Comparison of ENCODE assay signal across 25 cellular contexts in the genomic region with DNA sequence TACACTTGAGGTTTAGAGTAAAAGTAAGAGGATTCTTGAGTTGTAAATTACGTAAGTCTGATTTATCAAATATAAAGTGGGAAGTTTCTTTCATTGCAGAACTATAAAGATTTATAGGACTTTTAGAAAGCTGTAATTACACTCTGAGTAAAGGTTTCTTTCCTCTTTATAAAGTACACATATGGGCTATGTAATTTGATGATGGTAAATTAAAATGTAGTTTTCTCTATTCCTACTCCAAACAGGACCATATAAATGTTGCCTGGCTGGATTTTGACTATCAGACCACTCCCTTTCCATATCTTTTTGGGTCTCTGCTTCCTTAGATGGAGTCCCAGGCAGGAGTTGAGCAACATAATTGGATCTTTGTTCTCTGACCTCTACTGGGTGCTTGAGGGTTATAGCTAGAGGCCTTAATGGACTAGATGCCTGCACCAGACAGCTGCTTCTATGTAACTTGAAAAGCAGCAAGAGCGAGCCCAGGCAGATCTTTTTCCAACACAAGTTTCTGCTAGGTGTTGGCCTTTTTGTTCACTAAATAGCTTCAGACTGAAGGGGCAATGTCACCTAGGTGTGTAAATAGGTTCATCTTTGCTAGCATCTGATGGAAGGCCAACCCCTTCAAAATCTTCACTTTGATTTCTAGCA. TPM values are rescaled to one million over a fixed set of nuclear protein-coding genes. Genes with fewer than 3 reads are reported as not detected.
DNase-seq lines count a peak whose midpoint lies in the region; ATAC-seq, FAIRE-seq and TF ChIP-seq lines count a peak whose summit lies in the region.
"Had no signal": no experiment of that assay in that cellular context is flagged by ENCODE, and none has a peak within 500 bp of the region (broad histone marks: within the 10 kb centered on the region; RNA-seq: fewer than 3 reads in every experiment).

No MANE protein-coding gene starts in this region.

- H4K8ac ChIP-seq in IMR-90 (ENCODE audit: low read depth in 2 of 2, low read length in 2 of 2): no peak overlapping the region

- intact Hi-C loops in activated CD4-positive, alpha-beta T cell treated with anti-CD3 and anti-CD28 coated beads for 36 hours (cut with DNase I, micrococcal nuclease): loop anchor here in 1 of 2 experiments (5.0 to 10.0 kb wide), 2 partner anchors 514 to 1991 kb away; a partner anchor contains a TSS
- intact Hi-C loops in IMR-90 (cut with micrococcal nuclease): no loop called here
- intact Hi-C loops in activated CD8-positive, alpha-beta T cell treated with anti-CD3 and anti-CD28 coated beads for 36 hours (cut with micrococcal nuclease): no loop called here
- intact Hi-C loops in head of caudate nucleus (cut with DNase I): no loop called here

- no peak for DNase-seq in activated CD4-positive, alpha-beta T cell treated with anti-CD3 and anti-CD28 coated beads for 36 hours
- no peak for DNase-seq in activated CD4-positive, alpha-beta T cell treated with anti-CD3 and anti-CD28 coated beads for 4 hours
- DNase-seq in IMR-90: no peak
- no peak for DNase-seq in activated CD8-positive, alpha-beta T cell treated with anti-CD3 and anti-CD28 coated beads for 36 hours
- DNase-seq in keratinocyte (ENCODE audit: low read depth, low spot score): no peak
- DNase-seq in head of caudate nucleus: no peak
- no peak for DNase-seq in effector CD4-positive, alpha-beta T cell
- no peak for DNase-seq in stimulated activated CD4-positive, alpha-beta T cell treated with anti-CD3 and anti-CD28 coated beads, Interleukin-4, amount 100 ng/mL, for 24 hours
- DNase-seq: ACHN; activated CD4-positive, alpha-beta T cell treated with anti-CD3 and anti-CD28 coated beads, Interleukin-2, amount 50 U/mL, for 48 hours; anterior cingulate cortex; central memory CD4-positive, alpha-beta T cell; DMS153; gastrocnemius medialis; left cardiac atrium; NCI-H1436; NCI-H226; NK-92 treated with Interleukin-12 subunit alpha and Interleukin-12 subunit beta, amount 100 ng/mL, for 24 hours had no signal

- peak overlapping the region; percentile 44; the same call in 1 of the 2 replicates for H3K4ac ChIP-seq in IMR-90 (ENCODE audit: low read depth, low read length)

- no peaks in the 10 kb centered on the region for H3K79me1 ChIP-seq in IMR-90 (ENCODE audit: low read depth in 1 of 2, low read length in 2 of 2)

- POLR2A ChIA-PET in activated CD4-positive, alpha-beta T cell treated with anti-CD3 and anti-CD28 coated beads for 36 hours (lab: Charles Lee): interaction anchor here (0.6 to 2.8 kb wide), 2 partner anchors 215 to 296 kb away, joined by 8 to 12 read pairs; no protein-coding TSS in a partner anchor
- POLR2A ChIA-PET in IMR-90 (lab: Charles Lee; ENCODE audit: unreplicated experiment): no interaction called here
- POLR2A ChIA-PET in activated CD8-positive, alpha-beta T cell treated with anti-CD3 and anti-CD28 coated beads for 36 hours (lab: Charles Lee): interaction anchor here (0.9 to 3.2 kb wide), 6 partner anchors 13 to 296 kb away, joined by 3 to 25 read pairs (median 5); a partner anchor contains a TSS

- H2AK9ac ChIP-seq in IMR-90 (replicated peaks; ENCODE audit: low read depth, low read length, poor library complexity): no peak overlapping the region

- ATAC-seq in activated CD4-positive, alpha-beta T cell treated with anti-CD3 and anti-CD28 coated beads for 36 hours: no peak
- no peak for ATAC-seq in IMR-90 (ENCODE audit: low read depth)
- ATAC-seq in activated CD8-positive, alpha-beta T cell treated with anti-CD3 and anti-CD28 coated beads for 36 hours: no peak
- ATAC-seq: gastrocnemius medialis, left cardiac atrium had no signal

- H3K4me1 Mint-ChIP-seq in activated CD4-positive, alpha-beta T cell treated with anti-CD3 and anti-CD28 coated beads for 36 hours: peaks cover 94% of the 10 kb centered on the region
- H3K4me1 Mint-ChIP-seq in activated CD8-positive, alpha-beta T cell treated with anti-CD3 and anti-CD28 coated beads for 36 hours (ENCODE audit: low read depth): peaks cover 89% of the 10 kb centered on the region

- H3K36me3 ChIP-seq in IMR-90 (ENCODE audit: control insufficient read depth, insufficient read depth, low read length) (no peaks in the 10 kb centered on the region), keratinocyte (ENCODE audit: control insufficient read depth in 2 of 2, extremely low read depth in 1 of 2, insufficient read depth in 2 of 2, low read length in 2 of 2) (no peaks in the 10 kb centered on the region)
- H3K36me3 ChIP-seq: gastrocnemius medialis, thoracic aorta had no signal

- dilution Hi-C loops in IMR-90 (cut with HindIII; ENCODE audit: low sequenced_read_pairs, unreplicated experiment) (no loop called here), keratinocyte (cut with MboI; ENCODE audit: extremely low pct_ligation_motif_present, low sequenced_read_pairs) (loop anchor here (25.0 kb wide), 1 partner anchor 319 kb away; no protein-coding TSS in a partner anchor)

- in situ Hi-C loops in IMR-90 (cut with MboI; ENCODE audit: low sequenced_read_pairs): no loop called here

- H4K20me1 ChIP-seq in IMR-90 (ENCODE audit: insufficient read depth, low read length): no peaks in the 10 kb centered on the region
- H4K20me1 ChIP-seq in keratinocyte (ENCODE audit: control insufficient read depth, extremely low read depth, insufficient read depth, low read length): no peaks in the 10 kb centered on the region

- CTCF ChIA-PET in activated CD4-positive, alpha-beta T cell treated with anti-CD3 and anti-CD28 coated beads for 36 hours (lab: Charles Lee): interaction anchor here (0.7 to 3.0 kb wide), 5 partner anchors 12 to 296 kb away, joined by 3 to 21 read pairs (median 3); a partner anchor contains a TSS
- CTCF ChIA-PET in IMR-90 (lab: Yijun Ruan, JAX): interaction anchor here (1.5 kb wide), 2 partner anchors 10 to 12 kb away, joined by 3 read pairs; no protein-coding TSS in a partner anchor
- CTCF ChIA-PET in activated CD8-positive, alpha-beta T cell treated with anti-CD3 and anti-CD28 coated beads for 36 hours (lab: Charles Lee): interaction anchor here (1.1 to 5.8 kb wide), 6 partner anchors 11 to 227 kb away, joined by 5 to 43 read pairs (median 7); a partner anchor contains a TSS

- no peak overlapping the region for H3K4me3 ChIP-seq in IMR-90 (ENCODE audit: insufficient read depth, low read depth, low read length)
- H3K4me3 ChIP-seq in keratinocyte (ENCODE audit: control insufficient read depth in 2 of 3, extremely low read depth in 1 of 3, insufficient read depth in 2 of 3, low read depth in 1 of 3, low read length in 3 of 3): no peak overlapping the region
- H3K4me3 ChIP-seq: gastrocnemius medialis, thoracic aorta had no signal

- no peak overlapping the region for H2AFZ ChIP-seq in IMR-90 (replicated peaks; ENCODE audit: low read length, poor library complexity)
- H2AFZ ChIP-seq in keratinocyte (ENCODE audit: control insufficient read depth, low read length): no peak overlapping the region

- TF ChIP-seq CTCF in IMR-90 (conservative IDR thresholded peaks at IDR 0.05; ENCODE audit: low read depth, low read length) (no peak), keratinocyte (optimal IDR thresholded peaks at IDR 0.05 in 1 of 3, IDR thresholded peaks at IDR 0.05 in 1 of 3, conservative IDR thresholded peaks at IDR 0.05 in 1 of 3; ENCODE audit: extremely low read depth in 1 of 3, insufficient read depth in 2 of 3, low read length in 3 of 3) (no peak)
- no peak for TF ChIP-seq CTCF in activated CD8-positive, alpha-beta T cell treated with anti-CD3 and anti-CD28 coated beads for 36 hours (IDR thresholded peaks at IDR 0.05)

- peaks cover 6% of the 10 kb centered on the region for H3K36me3 Mint-ChIP-seq in activated CD4-positive, alpha-beta T cell treated with anti-CD3 and anti-CD28 coated beads for 36 hours (ENCODE audit: low read depth)
- peaks cover 8% of the 10 kb centered on the region for H3K36me3 Mint-ChIP-seq in activated CD8-positive, alpha-beta T cell treated with anti-CD3 and anti-CD28 coated beads for 36 hours (ENCODE audit: low read depth)

- H3K9me3 Mint-ChIP-seq in activated CD4-positive, alpha-beta T cell treated with anti-CD3 and anti-CD28 coated beads for 36 hours (ENCODE audit: low read depth): no peaks in the 10 kb centered on the region
- peaks cover 2% of the 10 kb centered on the region for H3K9me3 Mint-ChIP-seq in activated CD8-positive, alpha-beta T cell treated with anti-CD3 and anti-CD28 coated beads for 36 hours

- no peaks in the 10 kb centered on the region for H3K27me3 ChIP-seq in IMR-90 (ENCODE audit: control insufficient read depth, insufficient read depth, low read length)
- H3K27me3 ChIP-seq in keratinocyte (ENCODE audit: control insufficient read depth, extremely low read depth, insufficient read depth, low read length): no peaks in the 10 kb centered on the region
- H3K27me3 ChIP-seq: gastrocnemius medialis had no signal

- H3K4me2 ChIP-seq in IMR-90 (ENCODE audit: low read depth, low read length) (no peak overlapping the region), keratinocyte (ENCODE audit: control insufficient read depth, extremely low read depth, insufficient read depth, low read depth, low read length) (peak overlapping the region; percentile 39)

- no peak overlapping the region for H2BK5ac ChIP-seq in IMR-90 (ENCODE audit: low read depth, low read length, poor library complexity, severe bottlenecking)

- no peak overlapping the region for H3K18ac ChIP-seq in IMR-90 (ENCODE audit: low read depth, low read length)

- no peaks in the 10 kb centered on the region for H3K9me3 ChIP-seq in IMR-90 (ENCODE audit: control insufficient read depth, insufficient read depth, low read length)
- no peaks in the 10 kb centered on the region for H3K9me3 ChIP-seq in keratinocyte (ENCODE audit: control insufficient read depth, low read depth, low read length)
- H3K9me3 ChIP-seq: gastrocnemius medialis, thoracic aorta had no signal

- no peak overlapping the region for H3K27ac ChIP-seq in IMR-90 (ENCODE audit: insufficient read depth, low read length)
- no peak overlapping the region for H3K27ac ChIP-seq in keratinocyte (ENCODE audit: control insufficient read depth, insufficient read depth, low read length)
- H3K27ac ChIP-seq: C4-2B, gastrocnemius medialis, thoracic aorta had no signal

- H3K4me1 ChIP-seq in IMR-90 (ENCODE audit: control insufficient read depth, insufficient read depth, low read length): peaks cover 13% of the 10 kb centered on the region
- H3K4me1 ChIP-seq in keratinocyte (ENCODE audit: control insufficient read depth, extremely low read depth, insufficient read depth, low read length): peaks cover 48% of the 10 kb centered on the region
- H3K4me1 ChIP-seq: gastrocnemius medialis had no signal

- no peak overlapping the region for H3K56ac ChIP-seq in IMR-90 (ENCODE audit: extremely low read depth, insufficient read depth, low read length)

- H2AK5ac ChIP-seq in IMR-90 (ENCODE audit: low read depth, low read length): 0 out of 2 replicates have a peak overlapping the region, but pooled peaks have one; percentile 53

- H2BK20ac ChIP-seq in IMR-90 (ENCODE audit: low read depth, low read length): peak overlapping the region; percentile 44; the same call in 1 of the 2 replicates

- no peaks in the 10 kb centered on the region for H3K79me2 ChIP-seq in keratinocyte (ENCODE audit: control insufficient read depth, insufficient read depth, low read length)

- no peak overlapping the region for H3K14ac ChIP-seq in IMR-90 (replicated peaks; ENCODE audit: low read depth, low read length)

- no TSS peak for BruUV-seq in IMR-90 (replicated peaks; lab: Mats Ljungman, UMichigan)

- H3K4me3 Mint-ChIP-seq in activated CD4-positive, alpha-beta T cell treated with anti-CD3 and anti-CD28 coated beads for 36 hours: no peak overlapping the region
- H3K4me3 Mint-ChIP-seq in activated CD8-positive, alpha-beta T cell treated with anti-CD3 and anti-CD28 coated beads for 36 hours: no peak overlapping the region

- TF ChIP-seq POLR2A in IMR-90 (IDR thresholded peaks at IDR 0.05; ENCODE audit: low read depth, low read length): no peak

- H3K27me3 Mint-ChIP-seq in activated CD4-positive, alpha-beta T cell treated with anti-CD3 and anti-CD28 coated beads for 36 hours: no peaks in the 10 kb centered on the region
- no peaks in the 10 kb centered on the region for H3K27me3 Mint-ChIP-seq in activated CD8-positive, alpha-beta T cell treated with anti-CD3 and anti-CD28 coated beads for 36 hours

- H4K5ac ChIP-seq in IMR-90 (ENCODE audit: low read depth, low read length): no peak overlapping the region

- no peak overlapping the region for H4K91ac ChIP-seq in IMR-90 (ENCODE audit: insufficient read depth, low read depth, low read length)

- WGBS in IMR-90 (ENCODE audit: extremely low coverage in 2 of 2, insufficient read length in 1 of 2), 2 experiments: no CpG with 5 or more reads among the region's 2 CpGs

- H3K9me1 ChIP-seq in IMR-90 (ENCODE audit: insufficient read depth, low read length): peaks cover 18% of the 10 kb centered on the region
- no peaks in the 10 kb centered on the region for H3K9me1 ChIP-seq in keratinocyte (ENCODE audit: control insufficient read depth, extremely low read depth, insufficient read depth, low read length)

- TF ChIP-seq RAD21 in IMR-90 (IDR thresholded peaks at IDR 0.05; ENCODE audit: low read length): no peak

- no peak overlapping the region for H3K9ac ChIP-seq in IMR-90 (ENCODE audit: low read depth, low read length)
- H3K9ac ChIP-seq in keratinocyte (ENCODE audit: control insufficient read depth, extremely low read depth, insufficient read depth, low read length): no peak overlapping the region

- H3K23ac ChIP-seq in IMR-90 (ENCODE audit: low read depth, low read length): no peak overlapping the region

- FAIRE-seq in keratinocyte (lab: Jason Lieb, UNC): no peak
- FAIRE-seq: GM12891, H1 had no signal

- H2BK15ac ChIP-seq in IMR-90 (ENCODE audit: low read depth, low read length): peak overlapping the region; percentile 91; the same call in 2 of the 3 replicates

- peak overlapping the region; percentile 98 for H3K27ac Mint-ChIP-seq in activated CD4-positive, alpha-beta T cell treated with anti-CD3 and anti-CD28 coated beads for 36 hours
- H3K27ac Mint-ChIP-seq in activated CD8-positive, alpha-beta T cell treated with anti-CD3 and anti-CD28 coated beads for 36 hours: peak overlapping the region; percentile 97

- 0 out of 2 replicates have a peak overlapping the region, but pooled peaks have one; percentile 35 for H2BK120ac ChIP-seq in IMR-90 (ENCODE audit: low read depth, low read length)

RNA-seq across cellular contexts. Expression of a gene that starts 11.4 kb away (rescaled TPM):
- total RNA-seq in activated CD4-positive, alpha-beta T cell treated with anti-CD3 and anti-CD28 coated beads for 36 hours: under 1 TPM; 0.69 to 0.75 TPM
- not detected in 2 replicates for total RNA-seq in IMR-90 (2012; rRNA removed)
- polyA plus RNA-seq in IMR-90 (2012; rRNA removed) (not detected in 2 replicates), keratinocyte (not detected in 3 replicates)
- not detected in 2 replicates for polyA plus RNA-seq in IMR-90 (2012; cell fraction: cytosol; rRNA removed)
- polyA plus RNA-seq in IMR-90 (2012; cell fraction: nucleus; rRNA removed; ENCODE audit: low replicate concordance): not detected in 2 replicates
- under 1 TPM in 1 of 2 experiments, not detected in 1; 0.65 TPM for total RNA-seq in activated CD8-positive, alpha-beta T cell treated with anti-CD3 and anti-CD28 coated beads for 36 hours
- polyA plus RNA-seq in keratinocyte (2011; ENCODE audit: low read depth): not detected
- not detected in 2 replicates for polyA plus RNA-seq in keratinocyte (2011; cell fraction: cytosol; rRNA removed)
- not detected in 2 replicates for polyA plus RNA-seq in keratinocyte (2011; cell fraction: nucleus; rRNA removed)
- polyA plus RNA-seq in keratinocyte (2012; ENCODE audit: low replicate concordance): not detected in 2 replicates
- not detected in 3 replicates for polyA minus RNA-seq in keratinocyte
- not detected for polyA minus RNA-seq in keratinocyte (2011; cell fraction: cytosol; rRNA and poly(A)+ RNA removed)
- polyA minus RNA-seq in keratinocyte (2011; cell fraction: nucleus; rRNA and poly(A)+ RNA removed): not detected in 2 replicates
- total RNA-seq: gastrocnemius medialis, H1, left cardiac atrium, mononuclear cell, RPMI7951, thoracic aorta had no signal
- polyA plus RNA-seq: esophagus, H1 had no signal

RNA-seq across cellular contexts. Expression of a gene that starts 35.8 kb away (rescaled TPM):
- total RNA-seq in activated CD4-positive, alpha-beta T cell treated with anti-CD3 and anti-CD28 coated beads for 36 hours: not detected
- total RNA-seq in IMR-90 (2012; rRNA removed): not detected in 2 replicates
- not detected in 2 replicates for polyA plus RNA-seq in IMR-90 (2012; rRNA removed)
- polyA plus RNA-seq in IMR-90 (2012; cell fraction: cytosol; rRNA removed): not detected in 2 replicates
- polyA plus RNA-seq in IMR-90 (2012; cell fraction: nucleus; rRNA removed; ENCODE audit: low replicate concordance): not detected in 2 replicates
- not detected for total RNA-seq in activated CD8-positive, alpha-beta T cell treated with anti-CD3 and anti-CD28 coated beads for 36 hours
- polyA plus RNA-seq in keratinocyte: not detected in 3 replicates
- polyA plus RNA-seq in keratinocyte (2011; ENCODE audit: low read depth): not detected
- not detected in 2 replicates for polyA plus RNA-seq in keratinocyte (2011; cell fraction: cytosol; rRNA removed)
- polyA plus RNA-seq in keratinocyte (2011; cell fraction: nucleus; rRNA removed): not detected in 2 replicates
- not detected in 2 replicates for polyA plus RNA-seq in keratinocyte (2012; ENCODE audit: low replicate concordance)
- polyA minus RNA-seq in keratinocyte: not detected in 3 replicates
- polyA minus RNA-seq in keratinocyte (2011; cell fraction: cytosol; rRNA and poly(A)+ RNA removed): not detected
- not detected in 2 replicates for polyA minus RNA-seq in keratinocyte (2011; cell fraction: nucleus; rRNA and poly(A)+ RNA removed)
- total RNA-seq: gastrocnemius medialis, H1, left cardiac atrium, mononuclear cell, RPMI7951, thoracic aorta had no signal
- polyA plus RNA-seq: esophagus, H1 had no signal
